35 cellular contexts compared by ENCODE assay signal in genomic region chr3:60185161-60185560, GRCh38.
"Had no signal": no experiment of that assay in that cellular context is flagged by ENCODE, and none has a peak within 500 bp of the region (broad histone marks: within the 10 kb centered on the region; RNA-seq: fewer than 3 reads in every experiment).

No MANE protein-coding gene starts in this region.

- H3K4me3 ChIP-seq: MG63 had no signal

- H3K27me3 ChIP-seq: MG63 had no signal

- DNase-seq: Karpas-422, Kasumi-1, MG63, MM.1S, MV-4-11, NCI-H1048, NCI-H1092, NCI-H1092 treated with DMSO at 0.1 percent for 48 hours, NCI-H1105, NCI-H1105 treated with DMSO at 0.1 percent for 48 hours, NCI-H1417, NCI-H1417 treated with DMSO at 0.1 percent for 48 hours, NCI-H1436, NCI-H1436 treated with DMSO at 0.1 percent for 48 hours, NCI-H146, NCI-H1694, NCI-H1694 treated with DMSO at 0.1 percent for 48 hours, NCI-H187, NCI-H187 treated with DMSO at 0.1 percent for 48 hours, NCI-H1930, NCI-H2029, NCI-H2029 treated with DMSO at 0.1 percent for 48 hours, NCI-H2081, NCI-H2081 treated with DMSO at 0.1 percent for 48 hours, NCI-H2107, NCI-H2171, NCI-H2171 treated with DMSO at 0.1 percent for 48 hours, NCI-H2227 treated with DMSO at 0.1 percent for 48 hours, NCI-H226, NCI-H345, NCI-H446, NCI-H446 treated with DMSO at 0.1 percent for 48 hours, NCI-H510A, NCI-H510A treated with DMSO at 0.1 percent for 48 hours, NCI-H524 had no signal

- H3K9me3 ChIP-seq: MG63 had no signal

- H3K36me3 ChIP-seq: MG63 had no signal
